19 cellular contexts compared by ENCODE assay signal in genomic region chr7:16540559-16540958, GRCh38. TPM values are rescaled to one million over a fixed set of nuclear protein-coding genes. Genes with fewer than 3 reads are reported as not detected.
"Had no signal": no experiment of that assay in that cellular context is flagged by ENCODE, and none has a peak within 500 bp of the region (broad histone marks: within the 10 kb centered on the region; RNA-seq: fewer than 3 reads in every experiment).

No MANE protein-coding gene starts in this region.

RNA-seq across cellular contexts. Expression of gene LRRC72, which starts 13.9 kb away (rescaled TPM):
- total RNA-seq: naive thymus-derived CD8-positive, alpha-beta T cell; natural killer cell treated with Interleukin-12 subunit alpha and Interleukin-12 subunit beta and Interleukin-15 and Interleukin-18, amount 100 ng/mL, for 72 hours; neural crest cell; omental fat pad; osteocyte; pancreas; posterior vena cava; prostate gland; pulmonary artery endothelial cell; right atrium auricular region; sciatic nerve; smooth muscle cell; spleen; suprapubic skin; transverse colon; upper lobe of left lung; ureter; vagina had no signal
- polyA plus RNA-seq: naive thymus-derived CD8-positive, alpha-beta T cell; pancreas; smooth muscle cell; spleen; thymus had no signal
